Comparison of ENCODE assay signal across 8 cellular contexts in the genomic region with DNA sequence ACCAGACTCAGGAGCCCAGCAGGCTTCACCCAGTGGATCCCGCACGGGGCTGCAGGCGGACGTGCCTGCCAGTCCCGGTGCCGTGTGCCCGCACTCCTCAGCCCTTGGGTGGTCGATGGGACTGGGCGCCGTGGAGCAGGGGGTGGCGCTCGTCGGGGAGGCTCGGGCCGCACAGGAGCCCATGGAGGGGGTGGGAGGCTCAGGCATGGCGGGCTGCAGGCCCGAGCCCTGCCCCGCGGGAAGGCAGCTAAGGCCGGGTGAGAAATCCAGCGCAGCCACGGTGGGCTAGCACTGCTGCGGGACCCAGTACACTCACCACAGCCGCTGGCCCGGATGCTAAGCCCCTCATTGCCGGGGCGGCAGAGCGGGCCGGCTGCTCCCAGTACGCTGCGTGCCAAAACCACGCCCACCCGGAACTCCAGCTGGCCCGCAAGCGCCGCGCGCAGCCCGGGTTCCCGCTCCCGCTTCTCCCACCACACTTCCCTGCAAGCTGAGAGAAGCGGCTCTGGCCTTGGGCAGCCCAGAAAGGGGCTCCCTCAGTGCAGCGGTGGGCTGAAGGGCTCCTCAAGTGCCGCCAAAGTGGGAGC.
DNase-seq lines count a peak whose midpoint lies in the region; ATAC-seq and TF ChIP-seq lines count a peak whose summit lies in the region.
"Not testable (repeated sequence)": the region's sequence is repeated elsewhere in the genome, so short reads cannot be mapped to it uniquely, and the experiment has no call there.

No MANE protein-coding gene starts in this region.

- not testable (repeated sequence) for TF ChIP-seq CTCF in chondrocyte (IDR thresholded peaks at IDR 0.05); hepatocyte (IDR thresholded peaks at IDR 0.05; ENCODE audit: poor library complexity)

- H3K4me3 Mint-ChIP-seq in chondrocyte (ENCODE audit: unreplicated experiment): peak overlapping the region; percentile 75
- H3K4me3 Mint-ChIP-seq in memory B cell: peak overlapping the region; percentile 39

- peak overlapping the region; percentile 75 for H2AFZ ChIP-seq in hepatocyte
- peak overlapping the region; percentile 87 for H2AFZ ChIP-seq in neuronal stem cell (ENCODE audit: low read length)

- H4K8ac ChIP-seq in neuronal stem cell (ENCODE audit: low read depth, low read length): not testable (repeated sequence)

- H3K18ac ChIP-seq in neuronal stem cell (ENCODE audit: low read length): not testable (repeated sequence)

- ATAC-seq in HG03439 (IDR thresholded peaks at IDR 0.05; ENCODE audit: unreplicated experiment) (peak; percentile 57), SK-N-SH treated with all-trans-retinoic acid at 6 μM for 48 hours (peak; percentile 83)
- ATAC-seq in memory B cell (ENCODE audit: low read depth): not testable (repeated sequence)

- not testable (repeated sequence) for H3K23ac ChIP-seq in neuronal stem cell (ENCODE audit: low read depth, low read length, poor library complexity)

- not testable (repeated sequence) for H2BK5ac ChIP-seq in neuronal stem cell (ENCODE audit: low read length)

- H3K9ac ChIP-seq in neuronal stem cell (ENCODE audit: low read depth, low read length, poor library complexity): not testable (repeated sequence)

- not testable (repeated sequence) for H2BK15ac ChIP-seq in neuronal stem cell (ENCODE audit: low read length)

- H3K4me2 ChIP-seq in hepatocyte: peak overlapping the region; percentile 74
- H3K4me2 ChIP-seq in neuronal stem cell (ENCODE audit: insufficient read depth, low read length, poor library complexity, severe bottlenecking): peak overlapping the region; percentile 11

- not testable (repeated sequence) for H3K36me3 ChIP-seq in hepatocyte (replicated peaks; ENCODE audit: insufficient read depth, low read depth); neuronal stem cell (replicated peaks in 1 of 2; ENCODE audit: control insufficient read depth in 2 of 2, insufficient read depth in 2 of 2, low read length in 2 of 2)

- not testable (repeated sequence) for H3K14ac ChIP-seq in neuronal stem cell (ENCODE audit: low read length)

- H3K27ac ChIP-seq in hepatocyte: peak overlapping the region; percentile 52
- H3K27ac ChIP-seq in neuronal stem cell (replicated peaks; ENCODE audit: low read length): not testable (repeated sequence)

- H3K4ac ChIP-seq in neuronal stem cell (ENCODE audit: low read length): not testable (repeated sequence)

- 57% methylated on average over 21 of the region's 44 CpGs for WGBS in hepatocyte (ENCODE audit: low lambda C conversion rate, missing lambda C conversion rate)
- WGBS in neuronal stem cell (ENCODE audit: extremely low coverage in 2 of 2, insufficient read length in 2 of 2, insufficient replicate concordance in 1 of 2), 2 donors: no CpG with 5 or more reads among the region's 44 CpGs

- H3K4me3 ChIP-seq in hepatocyte: peak overlapping the region; percentile 37
- H3K4me3 ChIP-seq in neuronal stem cell (ENCODE audit: low read length in 2 of 2): peak overlapping the region in 1 of 2 donors; percentile 47

- not testable (repeated sequence) for H2BK120ac ChIP-seq in neuronal stem cell (ENCODE audit: low read depth, low read length)

- H3K27me3 ChIP-seq in hepatocyte; neuronal stem cell (ENCODE audit: control insufficient read depth in 3 of 3, insufficient read depth in 3 of 3, low read depth in 1 of 3, low read length in 3 of 3): not testable (repeated sequence)

- H4K20me1 ChIP-seq in hepatocyte (ENCODE audit: insufficient read depth, poor library complexity, severe bottlenecking): not testable (repeated sequence)

- not testable (repeated sequence) for H3K9me3 Mint-ChIP-seq in chondrocyte (ENCODE audit: low read depth); memory B cell

- not testable (repeated sequence) for H3K9me3 ChIP-seq in hepatocyte (ENCODE audit: low read depth); neuronal stem cell (replicated peaks in 1 of 2; ENCODE audit: control insufficient read depth in 2 of 2, insufficient read depth in 1 of 2, low read depth in 1 of 2, low read length in 2 of 2)

- H3K79me2 ChIP-seq in hepatocyte: not testable (repeated sequence)

- DNase-seq in COLO829 (ENCODE audit: low spot score) (peak; percentile 8), NCI-H2196 treated with DMSO at 0.1 percent for 48 hours (lab: John Stamatoyannopoulos, UW; ENCODE audit: unreplicated experiment) (peak; percentile 16), hepatocyte (ENCODE audit: low spot score) (peak; percentile 76)
- not testable (repeated sequence) for DNase-seq in chondrocyte (ENCODE audit: low spot score); memory B cell (ENCODE audit: low spot score in 2 of 2); neuronal stem cell (ENCODE audit: low spot score)

- not testable (repeated sequence) for H3K79me1 ChIP-seq in neuronal stem cell (ENCODE audit: low read depth, low read length)

- not testable (repeated sequence) for H4K91ac ChIP-seq in neuronal stem cell (ENCODE audit: low read depth, low read length, poor library complexity)

- H3K4me1 Mint-ChIP-seq in chondrocyte (ENCODE audit: low read depth); memory B cell: not testable (repeated sequence)

- H3K27ac Mint-ChIP-seq in chondrocyte (ENCODE audit: unreplicated experiment): peak overlapping the region; percentile 50
- not testable (repeated sequence) for H3K27ac Mint-ChIP-seq in memory B cell

- not testable (repeated sequence) for H2AK5ac ChIP-seq in neuronal stem cell (ENCODE audit: low read depth, low read length)

- H2BK12ac ChIP-seq in neuronal stem cell (ENCODE audit: low read length): not testable (repeated sequence)

- not testable (repeated sequence) for H3K36me3 Mint-ChIP-seq in chondrocyte (ENCODE audit: low read depth); memory B cell

- not testable (repeated sequence) for H3K4me1 ChIP-seq in hepatocyte (ENCODE audit: insufficient read depth); neuronal stem cell (ENCODE audit: control insufficient read depth in 2 of 2, insufficient read depth in 1 of 2, low read depth in 1 of 2, low read length in 2 of 2)

- not testable (repeated sequence) for H3K27me3 Mint-ChIP-seq in chondrocyte (ENCODE audit: low read depth); memory B cell

- not testable (repeated sequence) for H3K9me2 ChIP-seq in hepatocyte (replicated peaks; ENCODE audit: insufficient read depth)
